ENCODE assay signal across 21 cellular contexts in the genomic region with DNA sequence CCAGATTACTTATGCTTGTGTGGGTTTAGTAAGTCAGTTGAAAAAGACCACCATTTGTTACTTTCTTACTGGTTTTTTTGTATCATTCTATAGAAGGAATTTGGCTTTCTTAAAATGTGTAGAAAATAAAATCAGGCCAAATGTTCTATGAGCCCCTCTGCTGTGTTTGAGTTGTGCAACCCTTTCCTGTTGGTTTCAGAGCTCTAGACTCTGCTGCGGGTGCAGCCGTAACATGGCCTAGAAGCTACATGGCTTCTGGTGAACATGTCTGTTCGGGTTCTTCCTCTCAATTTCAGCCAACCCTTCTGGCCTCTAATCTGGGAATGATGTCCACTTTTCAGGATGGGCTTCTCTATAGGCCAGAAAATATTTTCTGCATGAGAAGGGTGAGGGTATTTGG.
"Had no signal": no experiment of that assay in that cellular context is flagged by ENCODE, and none has a peak within 500 bp of the region (broad histone marks: within the 10 kb centered on the region; RNA-seq: fewer than 3 reads in every experiment).

No MANE protein-coding gene starts in this region.

- H3K27ac Mint-ChIP-seq: nephron; stimulated activated naive B cell treated with anti-CD40 and anti-IgM and Interleukin-4, amounts not matched to agents 10 μg/mL and 1 μg/mL and 100 μg/mL, for 72 hours had no signal

- H3K9me3 Mint-ChIP-seq: nephron; stimulated activated naive B cell treated with anti-CD40 and anti-IgM and Interleukin-4, amounts not matched to agents 10 μg/mL and 1 μg/mL and 100 μg/mL, for 72 hours had no signal

- H3K4me3 ChIP-seq: ascending aorta, gastrocnemius medialis, left lung, spleen, thoracic aorta had no signal

- H3K4me3 Mint-ChIP-seq: nephron; stimulated activated naive B cell treated with anti-CD40 and anti-IgM and Interleukin-4, amounts not matched to agents 10 μg/mL and 1 μg/mL and 100 μg/mL, for 72 hours had no signal

- H3K4me1 ChIP-seq: ascending aorta, gastrocnemius medialis had no signal

- H3K36me3 ChIP-seq: ascending aorta, gastrocnemius medialis, left lung, spleen, thoracic aorta had no signal

- H3K36me3 Mint-ChIP-seq: stimulated activated naive B cell treated with anti-CD40 and anti-IgM and Interleukin-4, amounts not matched to agents 10 μg/mL and 1 μg/mL and 100 μg/mL, for 72 hours had no signal

- DNase-seq: activated CD4-positive, alpha-beta T cell treated with anti-CD3 and anti-CD28 coated beads, Interleukin-2, amount 50 U/mL, for 1 hour; activated CD8-positive, alpha-beta memory T cell treated with anti-CD3 and anti-CD28 coated beads, Interleukin-2, amount 50 U/mL, for 4 hours; activated effector memory CD4-positive, alpha-beta T cell treated with anti-CD3 and anti-CD28 coated beads, Interleukin-2, amount 50 U/mL, for 16 hours; activated naive CD4-positive, alpha-beta T cell treated with anti-CD3 and anti-CD28 coated beads, Interleukin-2, amount 50 U/mL, for 16 hours; activated T-cell treated with anti-CD3 and anti-CD28 coated beads, Interleukin-2, amount 50 U/mL, for 48 hours; cortex of kidney; gastrocnemius medialis; head of caudate nucleus; kidney; left lung; midbrain; occipital lobe; retina; spleen; stimulated activated CD4-positive, alpha-beta T cell treated with anti-CD3 and anti-CD28 coated beads, Interleukin-4, amount 100 ng/mL, for 4 hours; stimulated activated naive B cell treated with anti-CD40 and anti-IgM and Interleukin-4, amounts not matched to agents 10 μg/mL and 1 μg/mL and 100 μg/mL, for 72 hours; T1000 had no signal

- ATAC-seq: activated CD4-positive, CD25-positive, alpha-beta regulatory T cell treated with anti-CD3 and anti-CD28 coated beads, Interleukin-2, amount 50 U/mL, for 24 hours; gastrocnemius medialis; left lung; stimulated activated naive B cell treated with anti-CD40 and anti-IgM and Interleukin-4, amounts not matched to agents 10 μg/mL and 1 μg/mL and 100 μg/mL, for 72 hours had no signal

- H3K27ac ChIP-seq: ascending aorta, gastrocnemius medialis, thoracic aorta had no signal

- H3K27me3 ChIP-seq: ascending aorta, gastrocnemius medialis, left lung, spleen had no signal

- H3K9me3 ChIP-seq: ascending aorta, gastrocnemius medialis, left lung, spleen, thoracic aorta had no signal
